In genomic region chr1:109625176-109625575, GRCh38 we compare ENCODE assay signal across 2 cellular contexts.
TF ChIP-seq lines count a peak whose summit lies in the region.

No MANE protein-coding gene starts in this region.

TF ChIP-seq in SK-N-SH, 30 proteins besides CTCF, POLR2A, EP300 and RAD21 (continued from another document):
- no peak for TF ChIP-seq REST (IDR thresholded peaks at IDR 0.05; ENCODE audit: low read depth, low read length)
- no peak for TF ChIP-seq YY1 (IDR thresholded peaks at IDR 0.05; ENCODE audit: low read depth)
- no peak for TF ChIP-seq NRF1 (IDR thresholded peaks at IDR 0.05; ENCODE audit: low read depth, low read length)

TF ChIP-seq in SK-N-SH treated with all-trans-retinoic acid at 6 μM for 48 hours, 23 proteins besides CTCF, POLR2A, EP300 and RAD21 (continued from another document):
- TF ChIP-seq TSHZ2 (CRISPR knock-in tag; IDR thresholded peaks at IDR 0.05) (no peak), PATZ1 (CRISPR knock-in tag; IDR thresholded peaks at IDR 0.05; ENCODE audit: borderline replicate concordance) (no peak), ISL1 (CRISPR knock-in tag; IDR thresholded peaks at IDR 0.05) (no peak)
